Comparison of ENCODE assay signal across 28 cellular contexts in genomic region chr16:19143241-19143640, GRCh38. TPM values are rescaled to one million over a fixed set of nuclear protein-coding genes. Genes with fewer than 3 reads are reported as not detected.
DNase-seq lines count a peak whose midpoint lies in the region; ATAC-seq and TF ChIP-seq lines count a peak whose summit lies in the region.
"Had no signal": no experiment of that assay in that cellular context is flagged by ENCODE, and none has a peak within 500 bp of the region (broad histone marks: within the 10 kb centered on the region; RNA-seq: fewer than 3 reads in every experiment).

No MANE protein-coding gene starts in this region.

- H3K4me1 ChIP-seq in A673 (ENCODE audit: insufficient read depth, low read length, poor library complexity, severe bottlenecking), result peaks cover 50% of the 10 kb centered on the region
- H3K4me1 ChIP-seq: BLaER1 had no signal

- H3K27me3 ChIP-seq in A673 (replicated peaks; ENCODE audit: insufficient read depth, low read depth, low read length, poor library complexity), result no peaks in the 10 kb centered on the region
- H3K27me3 ChIP-seq: BLaER1, tibial nerve had no signal

- H3K4me1 Mint-ChIP-seq in brain (peaks cover 38% of the 10 kb centered on the region), glutamatergic neuron (ENCODE audit: low read depth, unreplicated experiment) (peaks cover 15% of the 10 kb centered on the region)
- H3K4me1 Mint-ChIP-seq: naive thymus-derived CD4-positive, alpha-beta T cell; stimulated activated naive CD8-positive, alpha-beta T cell treated with anti-CD3 and anti-CD28 coated beads, Interleukin-15, amount 100 ng/mL, for 72 hours had no signal

- no peak overlapping the region for H3K4me3 ChIP-seq in A673 (ENCODE audit: low read depth, low read length, poor library complexity, severe bottlenecking)
- H3K4me3 ChIP-seq: BLaER1, left ventricle myocardium inferior, SK-N-MC, skin epidermis, tibial nerve had no signal

- ATAC-seq in HG03025 (IDR thresholded peaks at IDR 0.05; ENCODE audit: low FRiP score, unreplicated experiment) (no peak), GM21528 (IDR thresholded peaks at IDR 0.05; ENCODE audit: low FRiP score, unreplicated experiment) (no peak), GM18907 (IDR thresholded peaks at IDR 0.05; ENCODE audit: unreplicated experiment) (no peak), HG02571 (IDR thresholded peaks at IDR 0.05; ENCODE audit: unreplicated experiment) (no peak)
- ATAC-seq: naive thymus-derived CD4-positive, alpha-beta T cell; stimulated activated naive CD8-positive, alpha-beta T cell treated with anti-CD3 and anti-CD28 coated beads, Interleukin-15, amount 100 ng/mL, for 72 hours had no signal

- no peak overlapping the region for H3K4me3 Mint-ChIP-seq in brain
- peak overlapping the region; percentile 9 for H3K4me3 Mint-ChIP-seq in glutamatergic neuron (ENCODE audit: unreplicated experiment)
- H3K4me3 Mint-ChIP-seq: activated naive CD8-positive, alpha-beta T cell; dendritic cell treated with granulocyte-macrophage colony-stimulating factor and Interleukin-4, amounts not matched to agents 40 ng/mL and 50 ng/mL, for 4 days; mesothelial cell of epicardium; naive thymus-derived CD4-positive, alpha-beta T cell; stimulated activated naive CD8-positive, alpha-beta T cell treated with anti-CD3 and anti-CD28 coated beads, Interleukin-15, amount 100 ng/mL, for 72 hours had no signal

- POLR2A ChIA-PET in A673 (lab: Charles Lee; ENCODE audit: low non-redundant PET), result no interaction called here

- no peaks in the 10 kb centered on the region for H3K36me3 ChIP-seq in A673 (ENCODE audit: insufficient read depth, low read length, poor library complexity, severe bottlenecking)
- H3K36me3 ChIP-seq: BLaER1, left ventricle myocardium inferior, tibial nerve had no signal

- no peak for TF ChIP-seq CTCF in A673 (conservative IDR thresholded peaks at IDR 0.05; ENCODE audit: low read depth, low read length)
- TF ChIP-seq CTCF in brain (conservative IDR thresholded peaks at IDR 0.05), result no peak
- TF ChIP-seq CTCF in glutamatergic neuron (IDR thresholded peaks at IDR 0.05; ENCODE audit: partially characterized antibody, unreplicated experiment), result no peak

- H3K36me3 Mint-ChIP-seq in brain, result no peaks in the 10 kb centered on the region
- no peaks in the 10 kb centered on the region for H3K36me3 Mint-ChIP-seq in glutamatergic neuron (ENCODE audit: unreplicated experiment)
- H3K36me3 Mint-ChIP-seq: activated naive CD8-positive, alpha-beta T cell; mesothelial cell of epicardium; naive thymus-derived CD4-positive, alpha-beta T cell had no signal

- peaks cover 2 to 6% (median 4%) of the 10 kb centered on the region in 5 experiments for H3K9me3 Mint-ChIP-seq in brain
- peaks cover 1% of the 10 kb centered on the region for H3K9me3 Mint-ChIP-seq in glutamatergic neuron (ENCODE audit: unreplicated experiment)

- no peaks in the 10 kb centered on the region for H3K9me3 ChIP-seq in A673 (ENCODE audit: low read depth, low read length, poor library complexity, severe bottlenecking)

- BruUV-seq in A673 (replicated peaks; lab: Mats Ljungman, UMichigan), result no TSS peak

- peak overlapping the region in 3 of 5 experiments; percentile 44 to 87 (median 76) for H3K27ac Mint-ChIP-seq in brain
- no peak overlapping the region for H3K27ac Mint-ChIP-seq in glutamatergic neuron (ENCODE audit: unreplicated experiment)
- H3K27ac Mint-ChIP-seq: activated naive CD8-positive, alpha-beta T cell; dendritic cell treated with granulocyte-macrophage colony-stimulating factor and Interleukin-4, amounts not matched to agents 40 ng/mL and 50 ng/mL, for 4 days; mesothelial cell of epicardium; naive thymus-derived CD4-positive, alpha-beta T cell; stimulated activated naive CD8-positive, alpha-beta T cell treated with anti-CD3 and anti-CD28 coated beads, Interleukin-15, amount 100 ng/mL, for 72 hours had no signal

- CTCF ChIA-PET in A673 (lab: Charles Lee), result no interaction called here

- H3K27me3 Mint-ChIP-seq in brain, result no peaks in the 10 kb centered on the region
- no peaks in the 10 kb centered on the region for H3K27me3 Mint-ChIP-seq in glutamatergic neuron (ENCODE audit: unreplicated experiment)

- intact Hi-C loops in A673 (cut with micrococcal nuclease; ENCODE audit: unreplicated experiment), result loop anchor here (1.0 kb wide), 1 partner anchor 57 kb away; no protein-coding TSS in a partner anchor

- H3K27ac ChIP-seq in A673 (ENCODE audit: low read depth, low read length, poor library complexity, severe bottlenecking), result no peak overlapping the region
- H3K27ac ChIP-seq: BLaER1, HL-60, left ventricle myocardium inferior, SK-N-MC, tibial nerve had no signal

- DNase-seq in A673 (ENCODE audit: low spot score), result peak; percentile 74
- peak; percentile 49 for DNase-seq in NCI-H2227 treated with DMSO at 0.1 percent for 48 hours (lab: John Stamatoyannopoulos, UW)
- DNase-seq in glutamatergic neuron, result no peak
- DNase-seq: ACHN; activated effector memory CD4-positive, alpha-beta T cell treated with Interleukin-2 at 50 U/mL for 16 hours; activated T-cell treated with anti-CD3 and anti-CD28 coated beads for 4 hours; caudate nucleus; Karpas-422; left ventricle myocardium inferior; naive thymus-derived CD4-positive, alpha-beta T cell; NCI-H2171; NCI-H524; occipital lobe; stimulated activated naive CD8-positive, alpha-beta T cell treated with anti-CD3 and anti-CD28 coated beads, Interleukin-15, amount 100 ng/mL, for 72 hours; T-helper 2 cell had no signal

RNA-seq across cellular contexts. Expression of gene SYT17, which starts 24.8 kb away (rescaled TPM):
- total RNA-seq in A673 (2021), result 0.24 and 0.61 TPM in 2 replicates
- polyA plus RNA-seq in brain (ENCODE audit: insufficient read depth, low read depth, low replicate concordance), result 8.2 TPM
- 10.0 TPM for total RNA-seq in glutamatergic neuron (ENCODE audit: unreplicated experiment)
- polyA plus RNA-seq: naive thymus-derived CD4-positive, alpha-beta T cell had no signal

RNA-seq across cellular contexts. Expression of gene ITPRIPL2, which starts 29.5 kb away (rescaled TPM):
- total RNA-seq in A673 (2021), result 20.2 and 22.8 TPM in 2 replicates
- 2.2 TPM for polyA plus RNA-seq in brain (ENCODE audit: insufficient read depth, low read depth, low replicate concordance)
- 3.4 TPM for total RNA-seq in glutamatergic neuron (ENCODE audit: unreplicated experiment)
- polyA plus RNA-seq: naive thymus-derived CD4-positive, alpha-beta T cell had no signal
